Comparison of ENCODE assay signal across 14 cellular contexts in the genomic region with DNA sequence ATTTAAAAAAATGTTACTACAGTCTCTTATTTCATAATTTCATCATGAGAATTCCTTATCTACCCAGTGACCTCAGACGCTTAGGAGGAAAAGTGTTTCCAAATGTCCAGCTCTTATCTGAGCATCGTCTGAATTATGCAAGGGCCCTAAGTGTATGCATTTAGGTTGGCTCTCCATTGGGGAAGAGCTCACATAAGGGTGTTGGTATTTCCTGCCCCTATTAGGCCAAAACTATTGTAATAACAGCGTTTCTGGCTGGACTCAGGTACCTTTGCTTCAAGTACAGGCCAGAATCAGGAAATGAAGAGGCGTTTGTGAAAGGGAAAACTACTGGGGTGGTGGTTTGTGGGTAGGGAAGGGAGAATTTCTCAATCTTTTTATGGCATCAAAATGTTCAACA. TPM values are rescaled to one million over a fixed set of nuclear protein-coding genes. Genes with fewer than 3 reads are reported as not detected.
DNase-seq lines count a peak whose midpoint lies in the region; ATAC-seq and TF ChIP-seq lines count a peak whose summit lies in the region.
"Had no signal": no experiment of that assay in that cellular context is flagged by ENCODE, and none has a peak within 500 bp of the region (broad histone marks: within the 10 kb centered on the region; RNA-seq: fewer than 3 reads in every experiment).

No MANE protein-coding gene starts in this region.

- no peak for TF ChIP-seq POLR2A in body of pancreas (IDR thresholded peaks at IDR 0.05)

- H3K4me3 Mint-ChIP-seq in activated CD4-positive, alpha-beta T cell treated with anti-CD3 and anti-CD28 coated beads, Interleukin-2, amount 10 ng/mL, durations not matched to agents 24 days and 14 days, result no peak overlapping the region
- H3K4me3 Mint-ChIP-seq: dendritic cell treated with granulocyte-macrophage colony-stimulating factor and Interleukin-4, amounts not matched to agents 40 ng/mL and 50 ng/mL, for 4 days; WTC11 had no signal

- 49 to 56% methylated on average over 4 of the region's 4 CpGs for WGBS in body of pancreas, 2 donors

- peaks cover 4% of the 10 kb centered on the region for H3K36me3 Mint-ChIP-seq in activated CD4-positive, alpha-beta T cell treated with anti-CD3 and anti-CD28 coated beads, Interleukin-2, amount 10 ng/mL, durations not matched to agents 24 days and 14 days (ENCODE audit: low read depth)

- no peak overlapping the region for H3K27ac Mint-ChIP-seq in activated CD4-positive, alpha-beta T cell treated with anti-CD3 and anti-CD28 coated beads, Interleukin-2, amount 10 ng/mL, durations not matched to agents 24 days and 14 days
- H3K27ac Mint-ChIP-seq: activated naive CD4-positive, alpha-beta T cell treated with anti-CD3 and anti-CD28 coated beads, Interleukin-2, amount 50 U/mL, for 72 hours; dendritic cell treated with granulocyte-macrophage colony-stimulating factor and Interleukin-4, amounts not matched to agents 40 ng/mL and 50 ng/mL, for 4 days; WTC11 had no signal

- H3K9me3 ChIP-seq in body of pancreas, result no peaks in the 10 kb centered on the region
- H3K9me3 ChIP-seq: Caco-2, right lobe of liver had no signal

- no peaks in the 10 kb centered on the region for H3K27me3 ChIP-seq in HL-60 (ENCODE audit: insufficient read depth, poor library complexity, severe bottlenecking)
- no peaks in the 10 kb centered on the region for H3K27me3 ChIP-seq in body of pancreas
- H3K27me3 ChIP-seq: right lobe of liver had no signal

- no peak; the same call in 1 of the 3 replicates for ATAC-seq in SK-N-SH treated with all-trans-retinoic acid at 6 μM for 48 hours
- ATAC-seq in HG02884 (IDR thresholded peaks at IDR 0.05; ENCODE audit: unreplicated experiment), result no peak
- ATAC-seq in body of pancreas, result no peak
- ATAC-seq: activated naive CD4-positive, alpha-beta T cell treated with anti-CD3 and anti-CD28 coated beads, Interleukin-2, amount 50 U/mL, for 72 hours; WTC11 had no signal

- TF ChIP-seq CTCF in HL-60 (IDR thresholded peaks at IDR 0.05; ENCODE audit: insufficient read depth, low read length), result no peak
- no peak for TF ChIP-seq CTCF in fibroblast of villous mesenchyme (IDR thresholded peaks at IDR 0.05; ENCODE audit: insufficient read depth, low read depth, low read length)
- no peak for TF ChIP-seq CTCF in body of pancreas (IDR thresholded peaks at IDR 0.05)

- H3K9me3 Mint-ChIP-seq in activated CD4-positive, alpha-beta T cell treated with anti-CD3 and anti-CD28 coated beads, Interleukin-2, amount 10 ng/mL, durations not matched to agents 24 days and 14 days, result peaks cover 23% of the 10 kb centered on the region

- H3K36me3 ChIP-seq in body of pancreas (replicated peaks in 1 of 2; ENCODE audit: insufficient read depth in 1 of 2, low read depth in 2 of 2), result no peaks in the 10 kb centered on the region
- H3K36me3 ChIP-seq: right lobe of liver had no signal

- H3K27ac ChIP-seq in HL-60 (replicated peaks), result no peak overlapping the region; the same call in 1 of the 2 replicates
- H3K27ac ChIP-seq in body of pancreas, result no peak overlapping the region
- H3K27ac ChIP-seq: right lobe of liver had no signal

- H3K4me1 ChIP-seq in body of pancreas, result no peaks in the 10 kb centered on the region

- H3K4me3 ChIP-seq in HL-60 (replicated peaks; ENCODE audit: insufficient read depth, low read length), result no peak overlapping the region
- no peak overlapping the region for H3K4me3 ChIP-seq in fibroblast of villous mesenchyme (ENCODE audit: low read depth, low read length)
- no peak overlapping the region for H3K4me3 ChIP-seq in skeletal muscle cell (ENCODE audit: low read depth, low read length)
- no peak overlapping the region for H3K4me3 ChIP-seq in body of pancreas
- H3K4me3 ChIP-seq: right lobe of liver had no signal

- DNase-seq in HL-60 (ENCODE audit: low read depth in 1 of 2, low spot score in 1 of 2), result peak; percentile 29 to 38
- peak; percentile 98 for DNase-seq in fibroblast of villous mesenchyme (ENCODE audit: low read depth)
- peak; percentile 53 for DNase-seq in skeletal muscle cell (ENCODE audit: low read depth)
- no peak for DNase-seq in activated CD4-positive, alpha-beta T cell treated with anti-CD3 and anti-CD28 coated beads, Interleukin-2, amount 10 ng/mL, durations not matched to agents 24 days and 14 days
- DNase-seq in body of pancreas, result no peak
- DNase-seq: NCI-H187 treated with DMSO at 0.1 percent for 48 hours, right lobe of liver, SW 1271 had no signal

- peaks cover 13% of the 10 kb centered on the region for H3K4me1 Mint-ChIP-seq in activated CD4-positive, alpha-beta T cell treated with anti-CD3 and anti-CD28 coated beads, Interleukin-2, amount 10 ng/mL, durations not matched to agents 24 days and 14 days

- intact Hi-C loops in activated CD4-positive, alpha-beta T cell treated with anti-CD3 and anti-CD28 coated beads, Interleukin-2, amount 10 ng/mL, durations not matched to agents 24 days and 14 days (cut with micrococcal nuclease), result no loop called here
- intact Hi-C loops in body of pancreas (cut with DNase I), result no loop called here

- no peaks in the 10 kb centered on the region for H3K27me3 Mint-ChIP-seq in activated CD4-positive, alpha-beta T cell treated with anti-CD3 and anti-CD28 coated beads, Interleukin-2, amount 10 ng/mL, durations not matched to agents 24 days and 14 days
- H3K27me3 Mint-ChIP-seq: dendritic cell treated with granulocyte-macrophage colony-stimulating factor and Interleukin-4, amounts not matched to agents 40 ng/mL and 50 ng/mL, for 4 days had no signal

TF ChIP-seq in SK-N-SH treated with all-trans-retinoic acid at 6 μM for 48 hours, 23 proteins besides CTCF, POLR2A, EP300 and RAD21 (continues in another document):
- no peak for TF ChIP-seq BACH2 (CRISPR knock-in tag; IDR thresholded peaks at IDR 0.05; ENCODE audit: borderline replicate concordance)
- no peak for TF ChIP-seq ZNF70 (CRISPR knock-in tag; IDR thresholded peaks at IDR 0.05)
- TF ChIP-seq, protein P1, sequence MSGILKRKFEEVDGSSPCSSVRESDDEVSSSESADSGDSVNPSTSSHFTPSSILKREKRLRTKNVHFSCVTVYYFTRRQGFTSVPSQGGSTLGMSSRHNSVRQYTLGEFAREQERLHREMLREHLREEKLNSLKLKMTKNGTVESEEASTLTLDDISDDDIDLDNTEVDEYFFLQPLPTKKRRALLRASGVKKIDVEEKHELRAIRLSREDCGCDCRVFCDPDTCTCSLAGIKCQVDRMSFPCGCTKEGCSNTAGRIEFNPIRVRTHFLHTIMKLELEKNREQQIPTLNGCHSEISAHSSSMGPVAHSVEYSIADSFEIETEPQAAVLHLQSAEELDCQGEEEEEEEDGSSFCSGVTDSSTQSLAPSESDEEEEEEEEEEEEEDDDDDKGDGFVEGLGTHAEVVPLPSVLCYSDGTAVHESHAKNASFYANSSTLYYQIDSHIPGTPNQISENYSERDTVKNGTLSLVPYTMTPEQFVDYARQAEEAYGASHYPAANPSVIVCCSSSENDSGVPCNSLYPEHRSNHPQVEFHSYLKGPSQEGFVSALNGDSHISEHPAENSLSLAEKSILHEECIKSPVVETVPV (CRISPR knock-in tag; IDR thresholded peaks at IDR 0.05), result no peak
- TF ChIP-seq ZFP3 (CRISPR knock-in tag; IDR thresholded peaks at IDR 0.05), result peak; percentile 62; the same call in 1 of the 2 replicates
- TF ChIP-seq, protein P2, sequence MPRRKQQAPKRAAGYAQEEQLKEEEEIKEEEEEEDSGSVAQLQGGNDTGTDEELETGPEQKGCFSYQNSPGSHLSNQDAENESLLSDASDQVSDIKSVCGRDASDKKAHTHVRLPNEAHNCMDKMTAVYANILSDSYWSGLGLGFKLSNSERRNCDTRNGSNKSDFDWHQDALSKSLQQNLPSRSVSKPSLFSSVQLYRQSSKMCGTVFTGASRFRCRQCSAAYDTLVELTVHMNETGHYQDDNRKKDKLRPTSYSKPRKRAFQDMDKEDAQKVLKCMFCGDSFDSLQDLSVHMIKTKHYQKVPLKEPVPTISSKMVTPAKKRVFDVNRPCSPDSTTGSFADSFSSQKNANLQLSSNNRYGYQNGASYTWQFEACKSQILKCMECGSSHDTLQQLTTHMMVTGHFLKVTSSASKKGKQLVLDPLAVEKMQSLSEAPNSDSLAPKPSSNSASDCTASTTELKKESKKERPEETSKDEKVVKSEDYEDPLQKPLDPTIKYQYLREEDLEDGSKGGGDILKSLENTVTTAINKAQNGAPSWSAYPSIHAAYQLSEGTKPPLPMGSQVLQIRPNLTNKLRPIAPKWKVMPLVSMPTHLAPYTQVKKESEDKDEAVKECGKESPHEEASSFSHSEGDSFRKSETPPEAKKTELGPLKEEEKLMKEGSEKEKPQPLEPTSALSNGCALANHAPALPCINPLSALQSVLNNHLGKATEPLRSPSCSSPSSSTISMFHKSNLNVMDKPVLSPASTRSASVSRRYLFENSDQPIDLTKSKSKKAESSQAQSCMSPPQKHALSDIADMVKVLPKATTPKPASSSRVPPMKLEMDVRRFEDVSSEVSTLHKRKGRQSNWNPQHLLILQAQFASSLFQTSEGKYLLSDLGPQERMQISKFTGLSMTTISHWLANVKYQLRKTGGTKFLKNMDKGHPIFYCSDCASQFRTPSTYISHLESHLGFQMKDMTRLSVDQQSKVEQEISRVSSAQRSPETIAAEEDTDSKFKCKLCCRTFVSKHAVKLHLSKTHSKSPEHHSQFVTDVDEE (CRISPR knock-in tag; IDR thresholded peaks at IDR 0.05), result no peak
- peak; percentile 90 for TF ChIP-seq ISL1 (CRISPR knock-in tag; IDR thresholded peaks at IDR 0.05)
- no peak for TF ChIP-seq ESRRG (CRISPR knock-in tag; IDR thresholded peaks at IDR 0.05)
- no peak for TF ChIP-seq ZC3H10 (CRISPR knock-in tag; IDR thresholded peaks at IDR 0.05)
- no peak for TF ChIP-seq ARNTL (CRISPR knock-in tag; IDR thresholded peaks at IDR 0.05; ENCODE audit: borderline replicate concordance, low read depth)
- TF ChIP-seq, protein P3, sequence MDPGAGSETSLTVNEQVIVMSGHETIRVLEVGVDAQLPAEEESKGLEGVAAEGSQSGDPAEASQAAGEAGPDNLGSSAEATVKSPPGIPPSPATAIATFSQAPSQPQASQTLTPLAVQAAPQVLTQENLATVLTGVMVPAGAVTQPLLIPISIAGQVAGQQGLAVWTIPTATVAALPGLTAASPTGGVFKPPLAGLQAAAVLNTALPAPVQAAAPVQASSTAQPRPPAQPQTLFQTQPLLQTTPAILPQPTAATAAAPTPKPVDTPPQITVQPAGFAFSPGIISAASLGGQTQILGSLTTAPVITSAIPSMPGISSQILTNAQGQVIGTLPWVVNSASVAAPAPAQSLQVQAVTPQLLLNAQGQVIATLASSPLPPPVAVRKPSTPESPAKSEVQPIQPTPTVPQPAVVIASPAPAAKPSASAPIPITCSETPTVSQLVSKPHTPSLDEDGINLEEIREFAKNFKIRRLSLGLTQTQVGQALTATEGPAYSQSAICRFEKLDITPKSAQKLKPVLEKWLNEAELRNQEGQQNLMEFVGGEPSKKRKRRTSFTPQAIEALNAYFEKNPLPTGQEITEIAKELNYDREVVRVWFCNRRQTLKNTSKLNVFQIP (CRISPR knock-in tag; IDR thresholded peaks at IDR 0.05; ENCODE audit: borderline replicate concordance, low read depth), result no peak
- TF ChIP-seq TOX (CRISPR knock-in tag; IDR thresholded peaks at IDR 0.05; ENCODE audit: borderline replicate concordance), result no peak

RNA-seq across cellular contexts. Expression of a gene that starts 40.4 kb away (rescaled TPM):
- total RNA-seq in fibroblast of villous mesenchyme (244 and 268 TPM in 2 replicates), body of pancreas (100 to 1,000 TPM in 1 of 2 donors, 10 to 100 TPM in 1; 51.1 to 238 TPM)
- total RNA-seq in activated CD4-positive, alpha-beta T cell treated with anti-CD3 and anti-CD28 coated beads, Interleukin-2, amount 10 ng/mL, durations not matched to agents 24 days and 14 days, result 28.8 and 36.4 TPM in 2 replicates

Comparison
In these comparisons a context has a peak if more than half of its experiments do, and no peak if none do; other contexts are left out.
1. DNase-seq: peak in HL-60 (2 of 2), fibroblast of villous mesenchyme (single experiment) and skeletal muscle cell (single experiment); none in activated CD4-positive, alpha-beta T cell treated with anti-CD3 and anti-CD28 coated beads, Interleukin-2, amount 10 ng/mL, durations not matched to agents 24 days and 14 days (single experiment) and body of pancreas (0 of 4).